1 cellular context compared by ENCODE assay signal in genomic region chr2:42913280-42913878, GRCh38.
A peak's percentile ranks its signal among the peaks of the same experiment; 100 is the strongest.
TF ChIP-seq lines count a peak whose summit lies in the region.

No MANE protein-coding gene starts in this region.

TF ChIP-seq in K562, 482 proteins besides CTCF, POLR2A, EP300 and RAD21 (continued from another document and continues in another):
- no peak for TF ChIP-seq ZFPM2 (CRISPR knock-in tag; IDR thresholded peaks at IDR 0.05)
- no peak for TF ChIP-seq GABPA (tag; conservative IDR thresholded peaks at IDR 0.05; ENCODE audit: low read depth)
- TF ChIP-seq HBP1 (CRISPR knock-in tag; IDR thresholded peaks at IDR 0.05), result no peak
- no peak for TF ChIP-seq ZNF77 (CRISPR knock-in tag; IDR thresholded peaks at IDR 0.05)
- TF ChIP-seq THAP12 (CRISPR knock-in tag; IDR thresholded peaks at IDR 0.05), result no peak
- TF ChIP-seq BCL6 (CRISPR knock-in tag; IDR thresholded peaks at IDR 0.05), result no peak
- no peak for TF ChIP-seq ZFP36 (IDR thresholded peaks at IDR 0.05; ENCODE audit: low read depth, low read length, partially characterized antibody)
- TF ChIP-seq ARID3B (CRISPR knock-in tag; IDR thresholded peaks at IDR 0.05; ENCODE audit: borderline replicate concordance), result no peak
- peak; percentile 16 for TF ChIP-seq CCNT2 (IDR thresholded peaks at IDR 0.05; ENCODE audit: borderline replicate concordance, extremely low read depth, insufficient read length, low read depth, low read length)
- TF ChIP-seq ZNF592 (IDR thresholded peaks at IDR 0.05), result peak; percentile 61
- no peak for TF ChIP-seq ZNF134 (CRISPR knock-in tag; conservative IDR thresholded peaks at IDR 0.05)
- no peak for TF ChIP-seq HNRNPH1 (optimal IDR thresholded peaks at IDR 0.05; ENCODE audit: low read depth, low read length)
- TF ChIP-seq ZNF354B (CRISPR knock-in tag; IDR thresholded peaks at IDR 0.05), result no peak
- TF ChIP-seq ZBTB9 (CRISPR knock-in tag; IDR thresholded peaks at IDR 0.05), result no peak
- no peak for TF ChIP-seq CCAR2 (IDR thresholded peaks at IDR 0.05; ENCODE audit: low read depth, low read length)
- no peak for TF ChIP-seq MYC (IDR thresholded peaks at IDR 0.05; ENCODE audit: low read depth, low read length)
- no peak for TF ChIP-seq MYC (CRISPR knock-in tag; IDR thresholded peaks at IDR 0.05; ENCODE audit: borderline replicate concordance, low read depth)
- no peak for TF ChIP-seq ZNF584 (CRISPR knock-in tag; IDR thresholded peaks at IDR 0.05; ENCODE audit: low read depth)
- no peak for TF ChIP-seq HNRNPL (IDR thresholded peaks at IDR 0.05; ENCODE audit: low read depth, low read length)
- TF ChIP-seq CBX5 (IDR thresholded peaks at IDR 0.05; ENCODE audit: borderline replicate concordance, low read depth), result no peak
- TF ChIP-seq NFYB (IDR thresholded peaks at IDR 0.05; ENCODE audit: extremely low read depth, insufficient read length), result no peak
- TF ChIP-seq ZNF449 (CRISPR knock-in tag; IDR thresholded peaks at IDR 0.05), result no peak
- no peak for TF ChIP-seq SP1 (CRISPR knock-in tag; IDR thresholded peaks at IDR 0.05)
- TF ChIP-seq E4F1 (CRISPR knock-in tag; IDR thresholded peaks at IDR 0.05; ENCODE audit: borderline replicate concordance), result no peak
- no peak for TF ChIP-seq TAF15 (IDR thresholded peaks at IDR 0.05; ENCODE audit: low read depth, low read length)
- TF ChIP-seq ZNF274 (IDR thresholded peaks at IDR 0.05; ENCODE audit: borderline replicate concordance, low read depth, low read length), result no peak
- TF ChIP-seq SAP30 (IDR thresholded peaks at IDR 0.05; ENCODE audit: borderline replicate concordance, insufficient read depth, low read depth, low read length, poor library complexity, severe bottlenecking), result no peak
- no peak for TF ChIP-seq XRCC3 (IDR thresholded peaks at IDR 0.05)
- TF ChIP-seq MCM2 (IDR thresholded peaks at IDR 0.05; ENCODE audit: low read depth), result no peak
- TF ChIP-seq SIRT6 (IDR thresholded peaks at IDR 0.05; ENCODE audit: low read depth, low read length), result no peak
- no peak for TF ChIP-seq ZBTB43 (CRISPR knock-in tag; IDR thresholded peaks at IDR 0.05)
- TF ChIP-seq ETV5 (CRISPR knock-in tag; IDR thresholded peaks at IDR 0.05; ENCODE audit: low read depth), result no peak
- TF ChIP-seq POLR2H (tag; IDR thresholded peaks at IDR 0.05; ENCODE audit: low read depth), result no peak
- TF ChIP-seq ZNF277 (CRISPR knock-in tag; IDR thresholded peaks at IDR 0.05; ENCODE audit: borderline replicate concordance), result no peak
- TF ChIP-seq ZNF639 (CRISPR knock-in tag; conservative IDR thresholded peaks at IDR 0.05 in 1 of 2, IDR thresholded peaks at IDR 0.05 in 1 of 2), result 0 out of 4 replicates have a peak, but pooled peaks of 1 of the 2 experiments have one; percentile 26
- no peak; the same call in 1 of the 2 replicates for TF ChIP-seq ETV1 (tag; conservative IDR thresholded peaks at IDR 0.05; ENCODE audit: low read depth)
- TF ChIP-seq FOXA3 (CRISPR knock-in tag; conservative IDR thresholded peaks at IDR 0.05 in 1 of 2, IDR thresholded peaks at IDR 0.05 in 1 of 2), result no peak
- TF ChIP-seq BMI1 (IDR thresholded peaks at IDR 0.05; ENCODE audit: low read length), result no peak
- 0 out of 2 replicates have a peak, but pooled peaks have one; percentile 17 for TF ChIP-seq FOXM1 (IDR thresholded peaks at IDR 0.05; ENCODE audit: low read depth)
- no peak for TF ChIP-seq FOXM1 (CRISPR knock-in tag; IDR thresholded peaks at IDR 0.05; ENCODE audit: low read depth)
